Comparison of ENCODE assay signal across 26 cellular contexts in genomic region chr19:8635422-8635821, GRCh38. TPM values are rescaled to one million over a fixed set of nuclear protein-coding genes. Genes with fewer than 3 reads are reported as not detected.
"Had no signal": no experiment of that assay in that cellular context is flagged by ENCODE, and none has a peak within 500 bp of the region (broad histone marks: within the 10 kb centered on the region; RNA-seq: fewer than 3 reads in every experiment).

No MANE protein-coding gene starts in this region.

- H3K27ac ChIP-seq: gastroesophageal sphincter, heart left ventricle, left lung, sigmoid colon, thyroid gland, VCaP had no signal

- H3K27me3 ChIP-seq: sigmoid colon, thyroid gland had no signal

- H3K4me1 ChIP-seq: thyroid gland had no signal

- H3K9me3 ChIP-seq: left lung, sigmoid colon, thyroid gland had no signal

- DNase-seq: activated CD4-positive, alpha-beta T cell treated with anti-CD3 and anti-CD28 coated beads, Interleukin-2, amount 50 U/mL, for 1 hour; activated CD4-positive, CD25-positive, alpha-beta regulatory T cell treated with anti-CD3 and anti-CD28 coated beads, Interleukin-2, amount 50 U/mL, for 72 hours; activated CD8-positive, alpha-beta memory T cell treated with anti-CD3 and anti-CD28 coated beads, Interleukin-2, amount 50 U/mL, for 48 hours; activated effector memory CD4-positive, alpha-beta T cell treated with anti-CD3 and anti-CD28 coated beads, Interleukin-2, amount 50 U/mL, for 16 hours; activated naive CD4-positive, alpha-beta T cell treated with anti-CD3 and anti-CD28 coated beads, Interleukin-2, amount 50 U/mL, for 16 hours; activated T-cell treated with anti-CD3 and anti-CD28 coated beads, Interleukin-2, amount 50 U/mL, for 72 hours; aorta; effector CD8-positive, alpha-beta T cell; heart left ventricle; left lung; nephron progenitor cell; nucleus accumbens; posterior cingulate gyrus; sigmoid colon; stimulated activated CD8-positive, alpha-beta memory T cell treated with anti-CD3 and anti-CD28 coated beads, Interleukin-4, amount 100 ng/mL, for 48 hours; stimulated activated naive CD4-positive, alpha-beta T cell; thyroid gland had no signal

- ATAC-seq: activated T-cell treated with anti-CD3 and anti-CD28 coated beads, Interleukin-2, amount 50 U/mL, for 72 hours; esophagus mucosa; gastroesophageal sphincter; heart left ventricle; left lung had no signal

- H3K4me3 ChIP-seq: gastroesophageal sphincter, heart left ventricle, left lung, sigmoid colon, thyroid gland had no signal

- H3K36me3 ChIP-seq: gastroesophageal sphincter, heart left ventricle, left lung, sigmoid colon, thyroid gland had no signal

RNA-seq across cellular contexts. Expression of gene NFILZ, which starts 5.0 kb away (rescaled TPM):
- total RNA-seq: activated T-cell treated with anti-CD3 and anti-CD28 coated beads, Interleukin-2, amount 50 U/mL, for 72 hours; aorta; cerebellum; esophagus mucosa; gastroesophageal sphincter; heart left ventricle; kidney epithelial cell; left lung; lung microvascular endothelial cell; myocyte; renal cortical epithelial cell; sigmoid colon; subcutaneous adipose tissue; thyroid gland had no signal
- polyA plus RNA-seq: aorta, heart left ventricle, sigmoid colon had no signal

RNA-seq across cellular contexts. Expression of gene MYO1F, which starts 58.2 kb away (rescaled TPM):
- total RNA-seq: myocyte had no signal
